8 cellular contexts compared by ENCODE assay signal in genomic region chr9:35616681-35617459, GRCh38. TPM values are rescaled to one million over a fixed set of nuclear protein-coding genes. Genes with fewer than 3 reads are reported as not detected.
A peak's percentile ranks its signal among the peaks of the same experiment; 100 is the strongest.
DNase-seq lines count a peak whose midpoint lies in the region; ATAC-seq and TF ChIP-seq lines count a peak whose summit lies in the region.
"Had no signal": no experiment of that assay in that cellular context is flagged by ENCODE, and none has a peak within 500 bp of the region (broad histone marks: within the 10 kb centered on the region; RNA-seq: fewer than 3 reads in every experiment).

No MANE protein-coding gene starts in this region.

- CTCF ChIA-PET in IMR-90 (lab: Yijun Ruan, JAX): interaction anchor here (1.7 kb wide), 1 partner anchor 13 kb away, joined by 4 read pairs; no protein-coding TSS in a partner anchor
- CTCF ChIA-PET in activated CD8-positive, alpha-beta T cell treated with anti-CD3 and anti-CD28 coated beads for 36 hours (lab: Charles Lee): interaction anchor here (0.6 to 6.8 kb wide), 22 partner anchors 9 to 118 kb away, joined by 3 to 95 read pairs (median 6); partner anchors contain the start of genes ARHGEF39, CCDC107, CREB3 and RMRP

- H2BK15ac ChIP-seq in IMR-90 (ENCODE audit: low read depth, low read length): no peak overlapping the region

- H3K9me1 ChIP-seq in IMR-90 (ENCODE audit: insufficient read depth, low read length): no peaks in the 10 kb centered on the region

- BruUV-seq in IMR-90 (replicated peaks; lab: Mats Ljungman, UMichigan): no TSS peak

- in situ Hi-C loops in IMR-90 (cut with MboI; ENCODE audit: low sequenced_read_pairs): no loop called here

- H2AFZ ChIP-seq in IMR-90 (replicated peaks; ENCODE audit: low read length, poor library complexity): peak overlapping the region; percentile 94

- H3K4me1 Mint-ChIP-seq in activated CD8-positive, alpha-beta T cell treated with anti-CD3 and anti-CD28 coated beads for 36 hours (ENCODE audit: low read depth): peaks cover 49% of the 10 kb centered on the region
- peaks cover 12% of the 10 kb centered on the region for H3K4me1 Mint-ChIP-seq in endodermal cell

- no peak overlapping the region; the same call in 1 of the 2 replicates for H2AK5ac ChIP-seq in IMR-90 (ENCODE audit: low read depth, low read length)

- H3K4me3 Mint-ChIP-seq in activated CD8-positive, alpha-beta T cell treated with anti-CD3 and anti-CD28 coated beads for 36 hours: peak overlapping the region; percentile 86
- H3K4me3 Mint-ChIP-seq in endodermal cell: peak overlapping the region; percentile 58

- H2BK20ac ChIP-seq in IMR-90 (ENCODE audit: low read depth, low read length): no peak overlapping the region

- H2BK120ac ChIP-seq in IMR-90 (ENCODE audit: low read depth, low read length): no peak overlapping the region

- TF ChIP-seq RAD21 in IMR-90 (IDR thresholded peaks at IDR 0.05; ENCODE audit: low read length): no peak

- TF ChIP-seq POLR2A in GM18505 (IDR thresholded peaks at IDR 0.05; ENCODE audit: borderline replicate concordance, extremely low read depth, insufficient read depth, insufficient read length): peak; percentile 79
- no peak for TF ChIP-seq POLR2A in IMR-90 (IDR thresholded peaks at IDR 0.05; ENCODE audit: low read depth, low read length)

- no peak overlapping the region for H2BK5ac ChIP-seq in IMR-90 (ENCODE audit: low read depth, low read length, poor library complexity, severe bottlenecking)

- POLR2A ChIA-PET in IMR-90 (lab: Charles Lee; ENCODE audit: unreplicated experiment): no interaction called here
- POLR2A ChIA-PET in activated CD8-positive, alpha-beta T cell treated with anti-CD3 and anti-CD28 coated beads for 36 hours (lab: Charles Lee): interaction anchor here (0.7 to 3.6 kb wide), 9 partner anchors 9 to 75 kb away, joined by 3 to 18 read pairs (median 3); partner anchors contain the start of genes CCDC107 and RMRP

- H4K20me1 ChIP-seq in IMR-90 (ENCODE audit: insufficient read depth, low read length): no peaks in the 10 kb centered on the region

- H3K36me3 ChIP-seq in IMR-90 (ENCODE audit: control insufficient read depth, insufficient read depth, low read length) (no peaks in the 10 kb centered on the region), endodermal cell (ENCODE audit: control insufficient read depth, insufficient read depth, low read length) (no peaks in the 10 kb centered on the region), mucosa of descending colon (ENCODE audit: low read depth) (no peaks in the 10 kb centered on the region)

- dilution Hi-C loops in IMR-90 (cut with HindIII; ENCODE audit: low sequenced_read_pairs, unreplicated experiment): no loop called here

- H3K36me3 Mint-ChIP-seq in activated CD8-positive, alpha-beta T cell treated with anti-CD3 and anti-CD28 coated beads for 36 hours (ENCODE audit: low read depth): no peaks in the 10 kb centered on the region
- H3K36me3 Mint-ChIP-seq in endodermal cell (ENCODE audit: low read depth): no peaks in the 10 kb centered on the region

- H4K91ac ChIP-seq in IMR-90 (ENCODE audit: insufficient read depth, low read depth, low read length): no peak overlapping the region

- 0 out of 2 replicates have a peak overlapping the region, but pooled peaks have one; percentile 29 for H3K14ac ChIP-seq in IMR-90 (replicated peaks; ENCODE audit: low read depth, low read length)

- H3K9ac ChIP-seq in IMR-90 (ENCODE audit: low read depth, low read length): peak overlapping the region; percentile 42
- no peak overlapping the region for H3K9ac ChIP-seq in endodermal cell (ENCODE audit: extremely low read depth, low read length, poor library complexity, severe bottlenecking)

- no peaks in the 10 kb centered on the region for H3K79me1 ChIP-seq in IMR-90 (ENCODE audit: low read depth in 1 of 2, low read length in 2 of 2)

- peak overlapping the region; percentile 87 to 90; a peak in 3 of 4 replicates for H4K8ac ChIP-seq in IMR-90 (ENCODE audit: low read depth in 2 of 2, low read length in 2 of 2)

- TF ChIP-seq CTCF in IMR-90 (conservative IDR thresholded peaks at IDR 0.05; ENCODE audit: low read depth, low read length): no peak
- TF ChIP-seq CTCF in activated CD8-positive, alpha-beta T cell treated with anti-CD3 and anti-CD28 coated beads for 36 hours (IDR thresholded peaks at IDR 0.05): peak; percentile 39
- no peak for TF ChIP-seq CTCF in endodermal cell (conservative IDR thresholded peaks at IDR 0.05)
- TF ChIP-seq CTCF in mucosa of descending colon (IDR thresholded peaks at IDR 0.05): no peak

- H3K4me1 ChIP-seq in IMR-90 (ENCODE audit: control insufficient read depth, insufficient read depth, low read length): no peaks in the 10 kb centered on the region
- H3K4me1 ChIP-seq in endodermal cell (ENCODE audit: control insufficient read depth, insufficient read depth, low read length): no peaks in the 10 kb centered on the region
- H3K4me1 ChIP-seq in mucosa of descending colon (ENCODE audit: low read depth): peaks cover 3% of the 10 kb centered on the region

- peak overlapping the region; percentile 9 for H2AK9ac ChIP-seq in IMR-90 (replicated peaks; ENCODE audit: low read depth, low read length, poor library complexity)

- peak overlapping the region; percentile 56; the same call in 1 of the 2 replicates for H3K4ac ChIP-seq in IMR-90 (ENCODE audit: low read depth, low read length)

- no peaks in the 10 kb centered on the region for H3K27me3 Mint-ChIP-seq in activated CD8-positive, alpha-beta T cell treated with anti-CD3 and anti-CD28 coated beads for 36 hours
- peaks cover 65% of the 10 kb centered on the region for H3K27me3 Mint-ChIP-seq in endodermal cell (ENCODE audit: insufficient read depth)

- H3K27me3 ChIP-seq in IMR-90 (ENCODE audit: control insufficient read depth, insufficient read depth, low read length): peaks cover 64% of the 10 kb centered on the region
- peaks cover 45% of the 10 kb centered on the region for H3K27me3 ChIP-seq in endodermal cell (ENCODE audit: control insufficient read depth, insufficient read depth, low read length, poor library complexity, severe bottlenecking)

- no peak for ATAC-seq in GM18505 (IDR thresholded peaks at IDR 0.05; ENCODE audit: unreplicated experiment)
- ATAC-seq in IMR-90 (ENCODE audit: low read depth): peak; percentile 93
- peak; percentile 45 for ATAC-seq in activated CD8-positive, alpha-beta T cell treated with anti-CD3 and anti-CD28 coated beads for 36 hours
- peak; percentile 71 for ATAC-seq in mucosa of descending colon

- H3K56ac ChIP-seq in IMR-90 (ENCODE audit: extremely low read depth, insufficient read depth, low read length): no peak overlapping the region

- DNase-seq in IMR-90 (peak; percentile 69), endodermal cell (peak; percentile 76), mucosa of descending colon (peak; percentile 72 to 88 (median 75)), midbrain (lab: John Stamatoyannopoulos, UW) (no peak)
- peak; percentile 88 for DNase-seq in activated CD8-positive, alpha-beta T cell treated with anti-CD3 and anti-CD28 coated beads for 36 hours
- DNase-seq in stimulated activated CD8-positive, alpha-beta memory T cell treated with anti-CD3 and anti-CD28 coated beads, Interleukin-4, amount 100 ng/mL, for 48 hours: peak; percentile 83

- peak overlapping the region; percentile 49 for H4K5ac ChIP-seq in IMR-90 (ENCODE audit: low read depth, low read length)

- intact Hi-C loops in IMR-90 (cut with micrococcal nuclease): no loop called here
- intact Hi-C loops in activated CD8-positive, alpha-beta T cell treated with anti-CD3 and anti-CD28 coated beads for 36 hours (cut with micrococcal nuclease): no loop called here
- intact Hi-C loops in mucosa of descending colon (cut with DNase I, micrococcal nuclease): no loop called here

- 5% methylated on average over 34 of the region's 51 CpGs; no CpG with 5 or more reads in 1 of the 2 experiments for WGBS in IMR-90 (ENCODE audit: extremely low coverage in 2 of 2, insufficient read length in 1 of 2), 2 experiments
- 14 to 24% methylated on average over 34 to 51 of the region's 51 CpGs for WGBS in endodermal cell (ENCODE audit: insufficient coverage in 1 of 2, insufficient read length in 1 of 2), 2 experiments

- peak overlapping the region; percentile 75 for H3K23ac ChIP-seq in IMR-90 (ENCODE audit: low read depth, low read length)

- H3K27ac ChIP-seq in IMR-90 (ENCODE audit: insufficient read depth, low read length): no peak overlapping the region
- H3K27ac ChIP-seq in endodermal cell (ENCODE audit: low read depth, low read length): no peak overlapping the region
- H3K27ac ChIP-seq: epithelial cell of prostate had no signal

- H3K4me3 ChIP-seq in IMR-90 (ENCODE audit: insufficient read depth, low read depth, low read length): peak overlapping the region; percentile 43
- H3K4me3 ChIP-seq in endodermal cell (ENCODE audit: low read length): peak overlapping the region; percentile 68
- no peak overlapping the region for H3K4me3 ChIP-seq in mucosa of descending colon

- H3K4me2 ChIP-seq in IMR-90 (ENCODE audit: low read depth, low read length): peak overlapping the region; percentile 84

- H3K9me3 ChIP-seq in IMR-90 (ENCODE audit: control insufficient read depth, insufficient read depth, low read length) (no peaks in the 10 kb centered on the region; the same call in 1 of the 2 replicates), endodermal cell (ENCODE audit: control insufficient read depth, low read length) (no peaks in the 10 kb centered on the region), mucosa of descending colon (no peaks in the 10 kb centered on the region)

- no peak overlapping the region for H3K18ac ChIP-seq in IMR-90 (ENCODE audit: low read depth, low read length)

- no peaks in the 10 kb centered on the region for H3K9me3 Mint-ChIP-seq in activated CD8-positive, alpha-beta T cell treated with anti-CD3 and anti-CD28 coated beads for 36 hours
- H3K9me3 Mint-ChIP-seq in endodermal cell: no peaks in the 10 kb centered on the region

- H3K27ac Mint-ChIP-seq in activated CD8-positive, alpha-beta T cell treated with anti-CD3 and anti-CD28 coated beads for 36 hours: peak overlapping the region; percentile 96
- H3K27ac Mint-ChIP-seq in endodermal cell: no peak overlapping the region

RNA-seq across cellular contexts. Expression of gene CD72, which starts 1.3 kb away (rescaled TPM):
- total RNA-seq in IMR-90 (2012; rRNA removed): 0.36 TPM in 1 of 2 replicates, not detected in the other
- 0.09 and 0.58 TPM in 2 replicates for polyA plus RNA-seq in IMR-90 (2012; rRNA removed)
- polyA plus RNA-seq in IMR-90 (2012; cell fraction: cytosol; rRNA removed): 0.06 and 0.46 TPM in 2 replicates
- polyA plus RNA-seq in IMR-90 (2012; cell fraction: nucleus; rRNA removed; ENCODE audit: low replicate concordance): 5.8 and 7.9 TPM in 2 replicates
- 10 to 100 TPM; 13.1 to 15.5 TPM for total RNA-seq in activated CD8-positive, alpha-beta T cell treated with anti-CD3 and anti-CD28 coated beads for 36 hours
- total RNA-seq in endodermal cell: 1 to 10 TPM; 2.4 to 6.9 TPM
- polyA plus RNA-seq in endodermal cell (2013, experiment 1 of 2): 6.3 TPM
- 5.0 TPM for polyA plus RNA-seq in endodermal cell (2013, experiment 2 of 2)
- total RNA-seq in mucosa of descending colon: 1 to 10 TPM; 1.6 to 3.0 (median 1.6) TPM

RNA-seq across cellular contexts. Expression of gene TESK1, which starts 11.8 kb away (rescaled TPM):
- total RNA-seq in IMR-90 (2012; rRNA removed) (3.1 and 3.4 TPM in 2 replicates), endodermal cell (10 to 100 TPM; 30.7 to 35.2 TPM), mucosa of descending colon (10 to 100 TPM; 35.8 to 71.9 (median 41.8) TPM)
- 21.0 and 22.9 TPM in 2 replicates for polyA plus RNA-seq in IMR-90 (2012; rRNA removed)
- polyA plus RNA-seq in IMR-90 (2012; cell fraction: cytosol; rRNA removed): 17.6 and 18.1 TPM in 2 replicates
- 111 and 120 TPM in 2 replicates for polyA plus RNA-seq in IMR-90 (2012; cell fraction: nucleus; rRNA removed; ENCODE audit: low replicate concordance)
- 10 to 100 TPM; 26.1 to 26.9 TPM for total RNA-seq in activated CD8-positive, alpha-beta T cell treated with anti-CD3 and anti-CD28 coated beads for 36 hours
- polyA plus RNA-seq in endodermal cell (2013, experiment 1 of 2): 25.5 TPM
- polyA plus RNA-seq in endodermal cell (2013, experiment 2 of 2): 21.3 TPM

RNA-seq across cellular contexts. Expression of gene SIT1, which starts 33.9 kb away (rescaled TPM):
- total RNA-seq in IMR-90 (2012; rRNA removed) (not detected in 2 replicates), endodermal cell (under 1 TPM in 1 of 2 donors, not detected in 1; 0.22 TPM), mucosa of descending colon (1 to 10 TPM; 1.2 to 3.3 (median 1.9) TPM)
- not detected in 2 replicates for polyA plus RNA-seq in IMR-90 (2012; rRNA removed)
- 0.27 TPM in 1 of 2 replicates, not detected in the other for polyA plus RNA-seq in IMR-90 (2012; cell fraction: cytosol; rRNA removed)
- not detected in 2 replicates for polyA plus RNA-seq in IMR-90 (2012; cell fraction: nucleus; rRNA removed; ENCODE audit: low replicate concordance)
- total RNA-seq in activated CD8-positive, alpha-beta T cell treated with anti-CD3 and anti-CD28 coated beads for 36 hours: 100 to 1,000 TPM in 1 of 2 experiments, 10 to 100 TPM in 1; 99.9 to 102 TPM
- polyA plus RNA-seq in endodermal cell (2013, experiment 1 of 2): 0.32 TPM
- polyA plus RNA-seq in endodermal cell (2013, experiment 2 of 2): not detected

RNA-seq across cellular contexts. Expression of gene RMRP, which starts 40.9 kb away (rescaled TPM):
- total RNA-seq in IMR-90 (2012; rRNA removed) (13,690 and 21,707 TPM in 2 replicates), endodermal cell (over 10,000 TPM; 17,358 to 20,060 TPM), mucosa of descending colon (over 10,000 TPM in 2 of 3 donors, 1,000 to 10,000 TPM in 1; 9,213 to 30,268 (median 19,463) TPM)
- polyA plus RNA-seq in IMR-90 (2012; rRNA removed): 39.7 and 88.0 TPM in 2 replicates
- not detected in 2 replicates for polyA plus RNA-seq in IMR-90 (2012; cell fraction: cytosol; rRNA removed)
- polyA plus RNA-seq in IMR-90 (2012; cell fraction: nucleus; rRNA removed; ENCODE audit: low replicate concordance): not detected in 2 replicates
- over 10,000 TPM; 13,164 to 13,311 TPM for total RNA-seq in activated CD8-positive, alpha-beta T cell treated with anti-CD3 and anti-CD28 coated beads for 36 hours
- 4,324 TPM for polyA plus RNA-seq in endodermal cell (2013, experiment 1 of 2)
- polyA plus RNA-seq in endodermal cell (2013, experiment 2 of 2): 7,111 TPM

RNA-seq across cellular contexts. Expression of gene CCDC107, which starts 41.2 kb away (rescaled TPM):
- total RNA-seq in IMR-90 (2012; rRNA removed) (6.8 and 10.0 TPM in 2 replicates), endodermal cell (10 to 100 TPM; 10.6 to 15.3 TPM), mucosa of descending colon (10 to 100 TPM; 25.2 to 55.8 (median 35.8) TPM)
- 21.1 and 24.4 TPM in 2 replicates for polyA plus RNA-seq in IMR-90 (2012; rRNA removed)
- polyA plus RNA-seq in IMR-90 (2012; cell fraction: cytosol; rRNA removed): 15.4 and 21.2 TPM in 2 replicates
- 17.3 and 33.3 TPM in 2 replicates for polyA plus RNA-seq in IMR-90 (2012; cell fraction: nucleus; rRNA removed; ENCODE audit: low replicate concordance)
- total RNA-seq in activated CD8-positive, alpha-beta T cell treated with anti-CD3 and anti-CD28 coated beads for 36 hours: 10 to 100 TPM; 12.1 to 13.7 TPM
- polyA plus RNA-seq in endodermal cell (2013, experiment 1 of 2): 14.7 TPM
- 17.7 TPM for polyA plus RNA-seq in endodermal cell (2013, experiment 2 of 2)

Comparison
In these comparisons a context has a peak if more than half of its experiments do, and no peak if none do; other contexts are left out.
1. RNA of gene SIT1, which starts 33.9 kb away (total RNA-seq): 99.9 to 102 TPM in activated CD8-positive, alpha-beta T cell treated with anti-CD3 and anti-CD28 coated beads for 36 hours; 1.2 to 3.3 TPM in mucosa of descending colon, 0.22 TPM in endodermal cell and not detected in IMR-90; every median in the first group is over 10 times any median in the second.